Comparison of ENCODE assay signal across 1 cellular context in the genomic region with DNA sequence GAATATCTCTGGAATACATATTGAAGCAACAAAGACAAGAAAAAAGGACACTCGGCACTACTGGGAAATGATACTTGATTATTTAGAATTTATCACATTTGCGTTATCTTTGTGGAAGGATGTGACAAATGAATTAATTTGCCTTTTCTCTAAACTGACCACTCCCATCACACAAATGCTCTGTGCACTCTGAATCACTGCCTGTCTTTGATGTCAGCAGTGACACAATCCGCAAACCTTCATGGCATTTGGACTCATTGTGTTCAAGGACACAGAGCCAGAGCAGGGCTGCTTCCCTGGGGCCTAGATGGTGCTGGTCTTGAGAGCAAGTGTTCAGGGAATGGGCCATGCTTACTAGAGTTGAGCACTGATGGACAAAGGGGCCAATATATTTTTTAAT.
TF ChIP-seq lines count a peak whose summit lies in the region.

No MANE protein-coding gene starts in this region.

TF ChIP-seq in HepG2, 621 proteins besides CTCF, POLR2A, EP300 and RAD21 (continued from another document and continues in another):
- TF ChIP-seq, protein P1, sequence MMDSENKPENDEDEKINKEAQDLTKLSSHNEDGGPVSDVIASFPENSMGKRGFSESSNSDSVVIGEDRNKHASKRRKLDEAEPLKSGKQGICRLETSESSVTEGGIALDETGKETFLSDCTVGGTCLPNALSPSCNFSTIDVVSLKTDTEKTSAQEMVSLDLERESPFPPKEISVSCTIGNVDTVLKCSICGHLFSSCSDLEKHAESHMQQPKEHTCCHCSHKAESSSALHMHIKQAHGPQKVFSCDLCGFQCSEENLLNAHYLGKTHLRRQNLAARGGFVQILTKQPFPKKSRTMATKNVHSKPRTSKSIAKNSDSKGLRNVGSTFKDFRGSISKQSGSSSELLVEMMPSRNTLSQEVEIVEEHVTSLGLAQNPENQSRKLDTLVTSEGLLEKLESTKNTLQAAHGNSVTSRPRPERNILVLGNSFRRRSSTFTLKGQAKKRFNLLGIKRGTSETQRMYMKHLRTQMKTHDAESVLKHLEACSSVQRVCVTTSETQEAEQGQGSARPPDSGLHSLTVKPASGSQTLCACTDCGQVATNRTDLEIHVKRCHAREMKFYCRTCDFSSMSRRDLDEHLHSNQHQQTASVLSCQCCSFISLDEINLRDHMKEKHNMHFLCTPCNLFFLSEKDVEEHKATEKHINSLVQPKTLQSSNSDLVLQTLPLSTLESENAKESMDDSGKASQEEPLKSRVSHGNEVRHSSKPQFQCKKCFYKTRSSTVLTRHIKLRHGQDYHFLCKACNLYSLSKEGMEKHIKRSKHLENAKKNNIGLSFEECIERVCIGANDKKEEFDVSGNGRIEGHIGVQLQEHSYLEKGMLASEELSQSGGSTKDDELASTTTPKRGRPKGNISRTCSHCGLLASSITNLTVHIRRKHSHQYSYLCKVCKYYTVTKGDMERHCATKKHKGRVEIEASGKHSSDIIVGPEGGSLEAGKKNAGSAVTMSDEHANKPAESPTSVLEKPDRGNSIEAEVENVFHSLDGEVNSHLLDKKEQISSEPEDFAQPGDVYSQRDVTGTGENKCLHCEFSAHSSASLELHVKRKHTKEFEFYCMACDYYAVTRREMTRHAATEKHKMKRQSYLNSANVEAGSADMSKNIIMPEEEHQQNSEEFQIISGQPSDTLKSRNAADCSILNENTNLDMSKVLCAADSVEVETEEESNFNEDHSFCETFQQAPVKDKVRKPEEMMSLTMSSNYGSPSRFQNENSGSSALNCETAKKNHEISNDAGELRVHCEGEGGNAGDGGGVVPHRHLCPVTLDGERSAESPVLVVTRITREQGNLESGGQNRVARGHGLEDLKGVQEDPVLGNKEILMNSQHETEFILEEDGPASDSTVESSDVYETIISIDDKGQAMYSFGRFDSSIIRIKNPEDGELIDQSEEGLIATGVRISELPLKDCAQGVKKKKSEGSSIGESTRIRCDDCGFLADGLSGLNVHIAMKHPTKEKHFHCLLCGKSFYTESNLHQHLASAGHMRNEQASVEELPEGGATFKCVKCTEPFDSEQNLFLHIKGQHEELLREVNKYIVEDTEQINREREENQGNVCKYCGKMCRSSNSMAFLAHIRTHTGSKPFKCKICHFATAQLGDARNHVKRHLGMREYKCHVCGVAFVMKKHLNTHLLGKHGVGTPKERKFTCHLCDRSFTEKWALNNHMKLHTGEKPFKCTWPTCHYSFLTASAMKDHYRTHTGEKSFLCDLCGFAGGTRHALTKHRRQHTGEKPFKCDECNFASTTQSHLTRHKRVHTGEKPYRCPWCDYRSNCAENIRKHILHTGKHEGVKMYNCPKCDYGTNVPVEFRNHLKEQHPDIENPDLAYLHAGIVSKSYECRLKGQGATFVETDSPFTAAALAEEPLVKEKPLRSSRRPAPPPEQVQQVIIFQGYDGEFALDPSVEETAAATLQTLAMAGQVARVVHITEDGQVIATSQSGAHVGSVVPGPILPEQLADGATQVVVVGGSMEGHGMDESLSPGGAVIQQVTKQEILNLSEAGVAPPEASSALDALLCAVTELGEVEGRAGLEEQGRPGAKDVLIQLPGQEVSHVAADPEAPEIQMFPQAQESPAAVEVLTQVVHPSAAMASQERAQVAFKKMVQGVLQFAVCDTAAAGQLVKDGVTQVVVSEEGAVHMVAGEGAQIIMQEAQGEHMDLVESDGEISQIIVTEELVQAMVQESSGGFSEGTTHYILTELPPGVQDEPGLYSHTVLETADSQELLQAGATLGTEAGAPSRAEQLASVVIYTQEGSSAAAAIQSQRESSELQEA (CRISPR knock-in tag; IDR thresholded peaks at IDR 0.05; ENCODE audit: not compliant biosample characterization): no peak
- no peak for TF ChIP-seq TOPORS (CRISPR knock-in tag; IDR thresholded peaks at IDR 0.05)
- no peak; the same call in 1 of the 2 replicates for TF ChIP-seq SOX13 (IDR thresholded peaks at IDR 0.05)
- TF ChIP-seq SOX13 (CRISPR knock-in tag; conservative IDR thresholded peaks at IDR 0.05 in 1 of 2, IDR thresholded peaks at IDR 0.05 in 1 of 2): peak in 1 of 2 experiments; percentile 82; a peak in 2 of 4 replicates
- TF ChIP-seq NAIF1 (CRISPR knock-in tag; IDR thresholded peaks at IDR 0.05; ENCODE audit: borderline replicate concordance): no peak
- TF ChIP-seq ZNF737 (CRISPR knock-in tag; IDR thresholded peaks at IDR 0.05; ENCODE audit: borderline replicate concordance): no peak
- TF ChIP-seq, protein P2, sequence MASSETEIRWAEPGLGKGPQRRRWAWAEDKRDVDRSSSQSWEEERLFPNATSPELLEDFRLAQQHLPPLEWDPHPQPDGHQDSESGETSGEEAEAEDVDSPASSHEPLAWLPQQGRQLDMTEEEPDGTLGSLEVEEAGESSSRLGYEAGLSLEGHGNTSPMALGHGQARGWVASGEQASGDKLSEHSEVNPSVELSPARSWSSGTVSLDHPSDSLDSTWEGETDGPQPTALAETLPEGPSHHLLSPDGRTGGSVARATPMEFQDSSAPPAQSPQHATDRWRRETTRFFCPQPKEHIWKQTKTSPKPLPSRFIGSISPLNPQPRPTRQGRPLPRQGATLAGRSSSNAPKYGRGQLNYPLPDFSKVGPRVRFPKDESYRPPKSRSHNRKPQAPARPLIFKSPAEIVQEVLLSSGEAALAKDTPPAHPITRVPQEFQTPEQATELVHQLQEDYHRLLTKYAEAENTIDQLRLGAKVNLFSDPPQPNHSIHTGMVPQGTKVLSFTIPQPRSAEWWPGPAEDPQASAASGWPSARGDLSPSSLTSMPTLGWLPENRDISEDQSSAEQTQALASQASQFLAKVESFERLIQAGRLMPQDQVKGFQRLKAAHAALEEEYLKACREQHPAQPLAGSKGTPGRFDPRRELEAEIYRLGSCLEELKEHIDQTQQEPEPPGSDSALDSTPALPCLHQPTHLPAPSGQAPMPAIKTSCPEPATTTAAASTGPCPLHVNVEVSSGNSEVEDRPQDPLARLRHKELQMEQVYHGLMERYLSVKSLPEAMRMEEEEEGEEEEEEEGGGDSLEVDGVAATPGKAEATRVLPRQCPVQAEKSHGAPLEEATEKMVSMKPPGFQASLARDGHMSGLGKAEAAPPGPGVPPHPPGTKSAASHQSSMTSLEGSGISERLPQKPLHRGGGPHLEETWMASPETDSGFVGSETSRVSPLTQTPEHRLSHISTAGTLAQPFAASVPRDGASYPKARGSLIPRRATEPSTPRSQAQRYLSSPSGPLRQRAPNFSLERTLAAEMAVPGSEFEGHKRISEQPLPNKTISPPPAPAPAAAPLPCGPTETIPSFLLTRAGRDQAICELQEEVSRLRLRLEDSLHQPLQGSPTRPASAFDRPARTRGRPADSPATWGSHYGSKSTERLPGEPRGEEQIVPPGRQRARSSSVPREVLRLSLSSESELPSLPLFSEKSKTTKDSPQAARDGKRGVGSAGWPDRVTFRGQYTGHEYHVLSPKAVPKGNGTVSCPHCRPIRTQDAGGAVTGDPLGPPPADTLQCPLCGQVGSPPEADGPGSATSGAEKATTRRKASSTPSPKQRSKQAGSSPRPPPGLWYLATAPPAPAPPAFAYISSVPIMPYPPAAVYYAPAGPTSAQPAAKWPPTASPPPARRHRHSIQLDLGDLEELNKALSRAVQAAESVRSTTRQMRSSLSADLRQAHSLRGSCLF (CRISPR knock-in tag; IDR thresholded peaks at IDR 0.05; ENCODE audit: borderline replicate concordance): no peak
- TF ChIP-seq KMT2A (CRISPR knock-in tag; IDR thresholded peaks at IDR 0.05): no peak
- no peak for TF ChIP-seq ZNF850 (CRISPR knock-in tag; conservative IDR thresholded peaks at IDR 0.05)
- TF ChIP-seq, protein P3, sequence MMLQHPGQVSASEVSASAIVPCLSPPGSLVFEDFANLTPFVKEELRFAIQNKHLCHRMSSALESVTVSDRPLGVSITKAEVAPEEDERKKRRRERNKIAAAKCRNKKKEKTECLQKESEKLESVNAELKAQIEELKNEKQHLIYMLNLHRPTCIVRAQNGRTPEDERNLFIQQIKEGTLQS (CRISPR knock-in tag; IDR thresholded peaks at IDR 0.05): peak; percentile 84
- TF ChIP-seq, protein P4, sequence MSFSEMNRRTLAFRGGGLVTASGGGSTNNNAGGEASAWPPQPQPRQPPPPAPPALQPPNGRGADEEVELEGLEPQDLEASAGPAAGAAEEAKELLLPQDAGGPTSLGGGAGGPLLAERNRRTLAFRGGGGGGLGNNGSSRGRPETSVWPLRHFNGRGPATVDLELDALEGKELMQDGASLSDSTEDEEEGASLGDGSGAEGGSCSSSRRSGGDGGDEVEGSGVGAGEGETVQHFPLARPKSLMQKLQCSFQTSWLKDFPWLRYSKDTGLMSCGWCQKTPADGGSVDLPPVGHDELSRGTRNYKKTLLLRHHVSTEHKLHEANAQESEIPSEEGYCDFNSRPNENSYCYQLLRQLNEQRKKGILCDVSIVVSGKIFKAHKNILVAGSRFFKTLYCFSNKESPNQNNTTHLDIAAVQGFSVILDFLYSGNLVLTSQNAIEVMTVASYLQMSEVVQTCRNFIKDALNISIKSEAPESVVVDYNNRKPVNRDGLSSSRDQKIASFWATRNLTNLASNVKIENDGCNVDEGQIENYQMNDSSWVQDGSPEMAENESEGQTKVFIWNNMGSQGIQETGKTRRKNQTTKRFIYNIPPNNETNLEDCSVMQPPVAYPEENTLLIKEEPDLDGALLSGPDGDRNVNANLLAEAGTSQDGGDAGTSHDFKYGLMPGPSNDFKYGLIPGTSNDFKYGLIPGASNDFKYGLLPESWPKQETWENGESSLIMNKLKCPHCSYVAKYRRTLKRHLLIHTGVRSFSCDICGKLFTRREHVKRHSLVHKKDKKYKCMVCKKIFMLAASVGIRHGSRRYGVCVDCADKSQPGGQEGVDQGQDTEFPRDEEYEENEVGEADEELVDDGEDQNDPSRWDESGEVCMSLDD (CRISPR knock-in tag; IDR thresholded peaks at IDR 0.05; ENCODE audit: borderline replicate concordance): no peak
- 0 out of 2 replicates have a peak, but pooled peaks have one; percentile 41 for TF ChIP-seq ZNF317 (CRISPR knock-in tag; IDR thresholded peaks at IDR 0.05)
- no peak for TF ChIP-seq ZIK1 (CRISPR knock-in tag; IDR thresholded peaks at IDR 0.05; ENCODE audit: borderline replicate concordance, low read depth)
- TF ChIP-seq TARDBP (CRISPR knock-in tag; IDR thresholded peaks at IDR 0.05): peak; percentile 24; the same call in 1 of the 2 replicates
- TF ChIP-seq ZNF564 (CRISPR knock-in tag; IDR thresholded peaks at IDR 0.05): no peak
- TF ChIP-seq ZSCAN21 (CRISPR knock-in tag; IDR thresholded peaks at IDR 0.05; ENCODE audit: borderline replicate concordance): no peak
- TF ChIP-seq, protein P5, sequence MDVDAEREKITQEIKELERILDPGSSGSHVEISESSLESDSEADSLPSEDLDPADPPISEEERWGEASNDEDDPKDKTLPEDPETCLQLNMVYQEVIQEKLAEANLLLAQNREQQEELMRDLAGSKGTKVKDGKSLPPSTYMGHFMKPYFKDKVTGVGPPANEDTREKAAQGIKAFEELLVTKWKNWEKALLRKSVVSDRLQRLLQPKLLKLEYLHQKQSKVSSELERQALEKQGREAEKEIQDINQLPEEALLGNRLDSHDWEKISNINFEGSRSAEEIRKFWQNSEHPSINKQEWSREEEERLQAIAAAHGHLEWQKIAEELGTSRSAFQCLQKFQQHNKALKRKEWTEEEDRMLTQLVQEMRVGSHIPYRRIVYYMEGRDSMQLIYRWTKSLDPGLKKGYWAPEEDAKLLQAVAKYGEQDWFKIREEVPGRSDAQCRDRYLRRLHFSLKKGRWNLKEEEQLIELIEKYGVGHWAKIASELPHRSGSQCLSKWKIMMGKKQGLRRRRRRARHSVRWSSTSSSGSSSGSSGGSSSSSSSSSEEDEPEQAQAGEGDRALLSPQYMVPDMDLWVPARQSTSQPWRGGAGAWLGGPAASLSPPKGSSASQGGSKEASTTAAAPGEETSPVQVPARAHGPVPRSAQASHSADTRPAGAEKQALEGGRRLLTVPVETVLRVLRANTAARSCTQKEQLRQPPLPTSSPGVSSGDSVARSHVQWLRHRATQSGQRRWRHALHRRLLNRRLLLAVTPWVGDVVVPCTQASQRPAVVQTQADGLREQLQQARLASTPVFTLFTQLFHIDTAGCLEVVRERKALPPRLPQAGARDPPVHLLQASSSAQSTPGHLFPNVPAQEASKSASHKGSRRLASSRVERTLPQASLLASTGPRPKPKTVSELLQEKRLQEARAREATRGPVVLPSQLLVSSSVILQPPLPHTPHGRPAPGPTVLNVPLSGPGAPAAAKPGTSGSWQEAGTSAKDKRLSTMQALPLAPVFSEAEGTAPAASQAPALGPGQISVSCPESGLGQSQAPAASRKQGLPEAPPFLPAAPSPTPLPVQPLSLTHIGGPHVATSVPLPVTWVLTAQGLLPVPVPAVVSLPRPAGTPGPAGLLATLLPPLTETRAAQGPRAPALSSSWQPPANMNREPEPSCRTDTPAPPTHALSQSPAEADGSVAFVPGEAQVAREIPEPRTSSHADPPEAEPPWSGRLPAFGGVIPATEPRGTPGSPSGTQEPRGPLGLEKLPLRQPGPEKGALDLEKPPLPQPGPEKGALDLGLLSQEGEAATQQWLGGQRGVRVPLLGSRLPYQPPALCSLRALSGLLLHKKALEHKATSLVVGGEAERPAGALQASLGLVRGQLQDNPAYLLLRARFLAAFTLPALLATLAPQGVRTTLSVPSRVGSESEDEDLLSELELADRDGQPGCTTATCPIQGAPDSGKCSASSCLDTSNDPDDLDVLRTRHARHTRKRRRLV (CRISPR knock-in tag; IDR thresholded peaks at IDR 0.05): no peak
- TF ChIP-seq HDAC2 (CRISPR knock-in tag; IDR thresholded peaks at IDR 0.05): peak; percentile 68; the same call in 1 of the 2 replicates
- peak; percentile 92 for TF ChIP-seq HMG20A (CRISPR knock-in tag; IDR thresholded peaks at IDR 0.05; ENCODE audit: borderline replicate concordance)
- peak; percentile 87 for TF ChIP-seq SOX5 (CRISPR knock-in tag; IDR thresholded peaks at IDR 0.05; ENCODE audit: borderline replicate concordance)
- TF ChIP-seq, protein P6, sequence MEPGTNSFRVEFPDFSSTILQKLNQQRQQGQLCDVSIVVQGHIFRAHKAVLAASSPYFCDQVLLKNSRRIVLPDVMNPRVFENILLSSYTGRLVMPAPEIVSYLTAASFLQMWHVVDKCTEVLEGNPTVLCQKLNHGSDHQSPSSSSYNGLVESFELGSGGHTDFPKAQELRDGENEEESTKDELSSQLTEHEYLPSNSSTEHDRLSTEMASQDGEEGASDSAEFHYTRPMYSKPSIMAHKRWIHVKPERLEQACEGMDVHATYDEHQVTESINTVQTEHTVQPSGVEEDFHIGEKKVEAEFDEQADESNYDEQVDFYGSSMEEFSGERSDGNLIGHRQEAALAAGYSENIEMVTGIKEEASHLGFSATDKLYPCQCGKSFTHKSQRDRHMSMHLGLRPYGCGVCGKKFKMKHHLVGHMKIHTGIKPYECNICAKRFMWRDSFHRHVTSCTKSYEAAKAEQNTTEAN (CRISPR knock-in tag; conservative IDR thresholded peaks at IDR 0.05): no peak
- no peak for TF ChIP-seq SP4 (CRISPR knock-in tag; IDR thresholded peaks at IDR 0.05)
